1 cellular context compared by ENCODE assay signal in the genomic region with DNA sequence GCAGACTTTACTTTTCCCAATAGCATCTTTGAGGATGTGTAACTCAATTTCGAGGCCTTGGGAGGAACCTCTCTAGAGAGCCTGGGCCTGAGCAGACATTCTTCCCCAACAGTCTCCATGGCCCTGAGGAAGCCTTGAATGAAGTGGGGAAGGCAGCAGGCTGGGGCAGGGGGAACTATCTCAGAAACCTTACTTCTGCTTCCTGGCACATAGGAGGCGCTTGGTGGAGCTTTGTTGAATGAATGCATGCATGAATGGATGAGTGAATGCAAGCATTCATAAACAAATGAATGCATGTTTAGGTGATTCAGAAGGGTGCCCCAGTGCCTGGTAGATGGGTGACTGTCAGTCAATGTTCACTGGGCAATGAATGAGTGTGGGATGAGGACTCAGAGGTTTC.
TF ChIP-seq lines count a peak whose summit lies in the region.

No MANE protein-coding gene starts in this region.

TF ChIP-seq in WTC11, 78 proteins besides CTCF, POLR2A, EP300 and RAD21 (continued from another document):
- TF ChIP-seq, protein P1, sequence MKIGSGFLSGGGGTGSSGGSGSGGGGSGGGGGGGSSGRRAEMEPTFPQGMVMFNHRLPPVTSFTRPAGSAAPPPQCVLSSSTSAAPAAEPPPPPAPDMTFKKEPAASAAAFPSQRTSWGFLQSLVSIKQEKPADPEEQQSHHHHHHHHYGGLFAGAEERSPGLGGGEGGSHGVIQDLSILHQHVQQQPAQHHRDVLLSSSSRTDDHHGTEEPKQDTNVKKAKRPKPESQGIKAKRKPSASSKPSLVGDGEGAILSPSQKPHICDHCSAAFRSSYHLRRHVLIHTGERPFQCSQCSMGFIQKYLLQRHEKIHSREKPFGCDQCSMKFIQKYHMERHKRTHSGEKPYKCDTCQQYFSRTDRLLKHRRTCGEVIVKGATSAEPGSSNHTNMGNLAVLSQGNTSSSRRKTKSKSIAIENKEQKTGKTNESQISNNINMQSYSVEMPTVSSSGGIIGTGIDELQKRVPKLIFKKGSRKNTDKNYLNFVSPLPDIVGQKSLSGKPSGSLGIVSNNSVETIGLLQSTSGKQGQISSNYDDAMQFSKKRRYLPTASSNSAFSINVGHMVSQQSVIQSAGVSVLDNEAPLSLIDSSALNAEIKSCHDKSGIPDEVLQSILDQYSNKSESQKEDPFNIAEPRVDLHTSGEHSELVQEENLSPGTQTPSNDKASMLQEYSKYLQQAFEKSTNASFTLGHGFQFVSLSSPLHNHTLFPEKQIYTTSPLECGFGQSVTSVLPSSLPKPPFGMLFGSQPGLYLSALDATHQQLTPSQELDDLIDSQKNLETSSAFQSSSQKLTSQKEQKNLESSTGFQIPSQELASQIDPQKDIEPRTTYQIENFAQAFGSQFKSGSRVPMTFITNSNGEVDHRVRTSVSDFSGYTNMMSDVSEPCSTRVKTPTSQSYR (CRISPR knock-in tag; IDR thresholded peaks at IDR 0.05): no peak
- TF ChIP-seq TEAD1 (CRISPR knock-in tag; IDR thresholded peaks at IDR 0.05) (no peak), MYBL2 (CRISPR knock-in tag; IDR thresholded peaks at IDR 0.05) (no peak)
TF ChIP-seq in WTC11: peak in this region for 0.
